8 cellular contexts compared by ENCODE assay signal in the genomic region with DNA sequence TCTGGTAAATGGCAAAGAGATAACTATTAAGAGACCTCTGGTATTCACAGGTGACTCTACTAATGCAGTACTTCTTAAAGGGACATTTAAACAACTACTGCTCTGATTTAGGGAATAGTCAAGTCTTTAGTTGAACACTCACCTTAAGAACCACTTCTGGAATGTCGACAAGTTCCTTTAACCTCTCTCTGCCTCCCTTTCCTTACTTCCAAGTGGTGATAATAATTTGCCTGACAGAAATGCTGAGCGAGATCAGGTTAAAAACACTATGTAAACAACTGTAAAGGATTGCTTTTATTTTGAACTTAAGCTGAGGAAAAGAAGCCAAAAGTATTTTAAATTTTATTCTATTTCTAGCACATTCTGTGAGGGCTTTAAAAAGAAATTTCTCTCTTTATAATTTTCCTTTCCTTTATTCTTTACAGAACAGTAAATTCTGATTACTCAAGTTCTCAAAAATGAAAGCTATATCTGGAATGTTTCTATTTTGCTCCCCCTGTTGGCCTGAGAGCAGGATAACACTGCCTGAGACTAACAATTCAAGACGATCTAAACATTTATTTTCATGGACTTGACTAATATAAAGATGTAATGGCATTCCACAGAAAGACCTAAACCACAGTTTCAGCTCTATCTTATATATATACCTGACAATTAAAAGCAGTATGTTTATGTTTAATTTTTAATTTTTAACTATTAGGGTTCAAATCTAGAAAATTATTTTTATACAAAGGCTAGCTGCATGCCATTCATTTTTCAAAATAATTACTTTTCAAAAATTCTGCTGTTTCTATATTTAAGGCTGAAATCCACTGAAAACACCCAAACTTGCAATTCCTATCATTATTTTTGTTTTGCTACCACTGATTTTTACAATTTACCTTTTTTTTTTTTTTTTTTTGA. TPM values are rescaled to one million over a fixed set of nuclear protein-coding genes. Genes with fewer than 3 reads are reported as not detected.
DNase-seq lines count a peak whose midpoint lies in the region; ATAC-seq lines count a peak whose summit lies in the region.

No MANE protein-coding gene starts in this region.

- H3K27ac Mint-ChIP-seq in naive thymus-derived CD8-positive, alpha-beta T cell = peak overlapping the region in 7 of 10 donors; percentile 14 to 79 (median 72)

- H3K27ac ChIP-seq in SJSA1 (peak overlapping the region; percentile 14; the same call in 1 of the 2 replicates), epithelial cell of prostate (peak overlapping the region; percentile 66)

- POLR2A ChIA-PET in naive thymus-derived CD8-positive, alpha-beta T cell (lab: Charles Lee) = interaction anchor here (0.7 to 2.3 kb wide), 3 partner anchors 72 to 364 kb away, joined by 3 to 26 read pairs (median 11); no protein-coding TSS in a partner anchor

- H3K9me3 ChIP-seq in SJSA1 (replicated peaks) = no peaks in the 10 kb centered on the region

- no peaks in the 10 kb centered on the region for H3K9me3 Mint-ChIP-seq in naive thymus-derived CD8-positive, alpha-beta T cell

- no peaks in the 10 kb centered on the region for H3K27me3 ChIP-seq in SJSA1 (replicated peaks)

- DNase-seq in activated CD4-positive, alpha-beta T cell treated with anti-CD3 and anti-CD28 coated beads, Interleukin-2, amount 50 U/mL, for 1 hour = peak; percentile 10
- DNase-seq in activated CD4-positive, alpha-beta T cell treated with anti-CD3 and anti-CD28 coated beads, Interleukin-2, amount 50 U/mL, for 4 hours = no peak
- DNase-seq in MV-4-11 (lab: John Stamatoyannopoulos, UW) (peak; percentile 58), SJSA1 (ENCODE audit: low read depth in 1 of 2, low spot score in 2 of 2) (peak in 1 of 2 experiments; percentile 42), epithelial cell of prostate (ENCODE audit: low read depth, low spot score) (no peak)
- DNase-seq in naive thymus-derived CD8-positive, alpha-beta T cell = peak in 4 of 10 donors; percentile 17 to 72 (median 64)

- H3K4me1 Mint-ChIP-seq in naive thymus-derived CD8-positive, alpha-beta T cell = peaks cover 4 to 8% (median 7%) of the 10 kb centered on the region in 4 donors

- ATAC-seq in naive thymus-derived CD8-positive, alpha-beta T cell = peak; percentile 71 to 78
- ATAC-seq in HG03095 (IDR thresholded peaks at IDR 0.05; ENCODE audit: unreplicated experiment) (no peak), GM19328 (IDR thresholded peaks at IDR 0.05; ENCODE audit: unreplicated experiment) (no peak)

- H3K4me3 Mint-ChIP-seq in naive thymus-derived CD8-positive, alpha-beta T cell = no peak overlapping the region

- peaks cover 47% of the 10 kb centered on the region for H3K36me3 ChIP-seq in SJSA1

- H3K27me3 Mint-ChIP-seq in naive thymus-derived CD8-positive, alpha-beta T cell = no peaks in the 10 kb centered on the region

- H3K4me1 ChIP-seq in SJSA1 (replicated peaks) = peaks cover 5% of the 10 kb centered on the region

- H3K36me3 Mint-ChIP-seq in naive thymus-derived CD8-positive, alpha-beta T cell = peaks cover 0 to 37% (median 9%) of the 10 kb centered on the region in 3 donors

- H3K4me3 ChIP-seq in SJSA1 = no peak overlapping the region

RNA-seq across cellular contexts. Expression of gene ZCCHC8, which starts 29.2 kb away (rescaled TPM):
- total RNA-seq in SJSA1 (2014; rRNA removed; shearing (Covaris generic)) = 15.2 and 22.3 TPM in 2 replicates
- 10 to 100 TPM; 42.9 to 43.3 TPM for total RNA-seq in naive thymus-derived CD8-positive, alpha-beta T cell
- polyA plus RNA-seq in naive thymus-derived CD8-positive, alpha-beta T cell = 10 to 100 TPM in 1 of 3 donors, 1 to 10 TPM in 2; 5.4 to 14.1 (median 8.1) TPM

RNA-seq across cellular contexts. Expression of gene CLIP1, which starts 49.1 kb away (rescaled TPM):
- total RNA-seq in SJSA1 (2014; rRNA removed; shearing (Covaris generic)) = 33.7 and 41.3 TPM in 2 replicates
- 10 to 100 TPM; 39.5 to 48.7 TPM for total RNA-seq in naive thymus-derived CD8-positive, alpha-beta T cell
- polyA plus RNA-seq in naive thymus-derived CD8-positive, alpha-beta T cell = 10 to 100 TPM in 1 of 3 donors, 1 to 10 TPM in 2; 6.3 to 20.4 (median 9.4) TPM

RNA-seq across cellular contexts. Expression of gene RSRC2, which starts 55.2 kb away (rescaled TPM):
- 60.8 and 77.4 TPM in 2 replicates for total RNA-seq in SJSA1 (2014; rRNA removed; shearing (Covaris generic))
- 100 to 1,000 TPM; 135 to 146 TPM for total RNA-seq in naive thymus-derived CD8-positive, alpha-beta T cell
- polyA plus RNA-seq in naive thymus-derived CD8-positive, alpha-beta T cell = 10 to 100 TPM; 18.5 to 47.5 (median 23.6) TPM

RNA-seq across cellular contexts. Expression of gene KNTC1, which starts 55.5 kb away (rescaled TPM):
- 60.2 and 94.3 TPM in 2 replicates for total RNA-seq in SJSA1 (2014; rRNA removed; shearing (Covaris generic))
- 10 to 100 TPM; 30.9 to 35.4 TPM for total RNA-seq in naive thymus-derived CD8-positive, alpha-beta T cell
- polyA plus RNA-seq in naive thymus-derived CD8-positive, alpha-beta T cell = 1 to 10 TPM; 1.4 to 3.6 (median 2.0) TPM

Comparison
In these comparisons a context has a peak if more than half of its experiments do, and no peak if none do; other contexts are left out.
1. DNase-seq: peak in activated CD4-positive, alpha-beta T cell treated with anti-CD3 and anti-CD28 coated beads, Interleukin-2, amount 50 U/mL, for 1 hour (single experiment) and MV-4-11 (single experiment); none in activated CD4-positive, alpha-beta T cell treated with anti-CD3 and anti-CD28 coated beads, Interleukin-2, amount 50 U/mL, for 4 hours (0 of 2) and epithelial cell of prostate (single experiment).
2. ATAC-seq: peak in naive thymus-derived CD8-positive, alpha-beta T cell (2 of 2); none in HG03095 (single experiment) and GM19328 (single experiment).